ENCODE assay signal across 1 cellular context in genomic region chr1:51998007-51998406, GRCh38.
TF ChIP-seq lines count a peak whose summit lies in the region.

No MANE protein-coding gene starts in this region.

TF ChIP-seq in H1, 55 proteins besides CTCF, POLR2A, EP300 and RAD21:
- TF ChIP-seq RBBP5 (IDR thresholded peaks at IDR 0.05; ENCODE audit: borderline replicate concordance, low read depth, low read length) (no peak), SIX5 (IDR thresholded peaks at IDR 0.05; ENCODE audit: low read depth, low read length) (no peak), TEAD4 (IDR thresholded peaks at IDR 0.05; ENCODE audit: low read depth, low read length) (no peak), MAX (IDR thresholded peaks at IDR 0.05) (no peak)
